Comparison of ENCODE assay signal across 11 cellular contexts in the genomic region with DNA sequence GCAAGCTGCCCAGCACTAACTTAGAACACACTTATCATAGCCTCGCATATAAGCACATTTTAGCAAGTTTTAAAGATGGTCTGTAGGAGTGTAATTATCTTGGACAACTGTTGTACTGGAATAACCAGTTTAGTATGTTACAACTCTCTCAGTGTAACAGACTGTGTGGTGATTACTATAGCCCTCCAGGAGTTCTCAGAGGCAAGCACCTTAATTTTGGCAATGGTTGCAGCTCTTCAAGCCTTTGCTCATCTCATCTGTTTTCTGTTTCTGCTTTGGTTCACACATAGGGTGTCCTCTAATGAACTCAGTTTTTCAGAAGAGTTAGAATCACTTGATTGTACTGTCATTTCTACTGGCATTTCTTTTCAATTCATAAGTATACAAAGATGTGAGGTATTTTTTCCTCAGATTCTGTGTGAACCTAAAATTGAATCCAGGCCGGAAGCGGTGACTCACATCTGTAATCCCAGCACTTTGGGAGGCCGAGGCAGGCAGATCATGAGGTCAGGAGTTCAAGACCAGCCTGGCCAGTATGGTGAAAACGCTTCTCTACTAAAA.
A peak's percentile ranks its signal among the peaks of the same experiment; 100 is the strongest.
DNase-seq lines count a peak whose midpoint lies in the region; FAIRE-seq and TF ChIP-seq lines count a peak whose summit lies in the region.
"Had no signal": no experiment of that assay in that cellular context is flagged by ENCODE, and none has a peak within 500 bp of the region (broad histone marks: within the 10 kb centered on the region; RNA-seq: fewer than 3 reads in every experiment).

No MANE protein-coding gene starts in this region.

- H3K4me3 ChIP-seq in MG63: no peak overlapping the region
- no peak overlapping the region for H3K4me3 ChIP-seq in breast epithelium
- H3K4me3 ChIP-seq in mesendoderm (ENCODE audit: low read length): no peak overlapping the region
- H3K4me3 ChIP-seq in thyroid gland (replicated peaks in 1 of 3): no peak overlapping the region

- H3K23ac ChIP-seq in mesendoderm (ENCODE audit: low read length): no peak overlapping the region

- H3K9ac ChIP-seq in mesendoderm (ENCODE audit: low read length): no peak overlapping the region

- no peak overlapping the region for H2AK5ac ChIP-seq in mesendoderm (ENCODE audit: low read length)

- no peaks in the 10 kb centered on the region for H3K27me3 ChIP-seq in MG63
- no peaks in the 10 kb centered on the region for H3K27me3 ChIP-seq in breast epithelium
- H3K27me3 ChIP-seq in mesendoderm (ENCODE audit: insufficient read depth, low read length, poor library complexity): no peaks in the 10 kb centered on the region
- no peaks in the 10 kb centered on the region for H3K27me3 ChIP-seq in thyroid gland

- H3K9me3 ChIP-seq in MG63: no peaks in the 10 kb centered on the region
- no peaks in the 10 kb centered on the region for H3K9me3 ChIP-seq in breast epithelium
- no peaks in the 10 kb centered on the region for H3K9me3 ChIP-seq in thyroid gland

- no CpG with 5 or more reads among the region's 5 CpGs for WGBS in mesendoderm (ENCODE audit: extremely low coverage, insufficient coverage, low lambda C conversion rate)
- 43 to 44% methylated on average over 5 of the region's 5 CpGs for WGBS in thyroid gland, 2 donors

- H4K5ac ChIP-seq in mesendoderm (ENCODE audit: low read length): no peak overlapping the region

- H3K4ac ChIP-seq in mesendoderm (ENCODE audit: low read depth, low read length): no peak overlapping the region

- H2BK15ac ChIP-seq in mesendoderm (replicated peaks; ENCODE audit: low read depth): no peak overlapping the region

- H3K36me3 ChIP-seq in MG63 (no peaks in the 10 kb centered on the region), breast epithelium (no peaks in the 10 kb centered on the region), mesendoderm (ENCODE audit: control insufficient read depth, insufficient read depth, low read length) (no peaks in the 10 kb centered on the region), thyroid gland (no peaks in the 10 kb centered on the region)

- H3K18ac ChIP-seq in mesendoderm (ENCODE audit: low read length): no peak overlapping the region

- H3K4me1 ChIP-seq in breast epithelium (peaks cover 7 to 8% of the 10 kb centered on the region in 2 donors), mesendoderm (ENCODE audit: control insufficient read depth, low read depth, low read length) (peaks cover 2% of the 10 kb centered on the region), thyroid gland (peaks cover 0 to 10% of the 10 kb centered on the region in 2 donors)

- H2BK120ac ChIP-seq in mesendoderm (ENCODE audit: low read depth, low read length): no peak overlapping the region

- H3K79me2 ChIP-seq in mesendoderm (ENCODE audit: control insufficient read depth, insufficient read depth, low read length): no peaks in the 10 kb centered on the region

- TF ChIP-seq CTCF in breast epithelium (IDR thresholded peaks at IDR 0.05) (no peak), thyroid gland (IDR thresholded peaks at IDR 0.05) (no peak), GM10266 (IDR thresholded peaks at IDR 0.05; ENCODE audit: control insufficient read depth, insufficient read depth, low read depth, missing control alignments) (no peak)

- H3K4me2 ChIP-seq in mesendoderm (ENCODE audit: low read length): no peak overlapping the region

- TF ChIP-seq POLR2A in breast epithelium (IDR thresholded peaks at IDR 0.05): no peak
- TF ChIP-seq POLR2A in thyroid gland (IDR thresholded peaks at IDR 0.05): no peak
- no peak for TF ChIP-seq POLR2A in GM12891 (IDR thresholded peaks at IDR 0.05; ENCODE audit: low read depth, low read length)

- no peak overlapping the region for H3K56ac ChIP-seq in mesendoderm (ENCODE audit: low read length)

- H3K79me1 ChIP-seq in mesendoderm (ENCODE audit: low read length): peaks cover 7% of the 10 kb centered on the region

- no peak overlapping the region for H2BK5ac ChIP-seq in mesendoderm (ENCODE audit: low read length)

- peak; percentile 39 for DNase-seq in AG20443 (ENCODE audit: low spot score)
- DNase-seq in MG63: peak; percentile 41
- no peak for DNase-seq in breast epithelium (ENCODE audit: low spot score in 2 of 2)
- peak; percentile 27 for DNase-seq in mesendoderm
- DNase-seq in thyroid gland: no peak
- DNase-seq in GM12891 (ENCODE audit: insufficient read length, low spot score): no peak
- no peak for DNase-seq in GM10266 (ENCODE audit: extremely low spot score)
- DNase-seq in NCI-H1694 (lab: John Stamatoyannopoulos, UW): no peak
- DNase-seq: activated CD4-positive, alpha-beta T cell treated with anti-CD3 and anti-CD28 coated beads, Interleukin-2, amount 50 U/mL, for 1 hour; NCI-H345; stimulated activated CD4-positive, alpha-beta T cell treated with anti-CD3 and anti-CD28 coated beads, Interleukin-4, amount 100 ng/mL, for 1 hour had no signal

- intact Hi-C loops in breast epithelium (cut with DNase I; ENCODE audit: low total_unique reads): no loop called here
- intact Hi-C loops in thyroid gland (cut with DNase I): no loop called here

- H4K8ac ChIP-seq in mesendoderm (ENCODE audit: low read depth, low read length): no peak overlapping the region

- no peak for FAIRE-seq in GM12891 (lab: Jason Lieb, UNC)

- H3K27ac ChIP-seq in breast epithelium (peak overlapping the region; percentile 62 to 84), mesendoderm (ENCODE audit: low read depth, low read length) (no peak overlapping the region), thyroid gland (no peak overlapping the region)

TF ChIP-seq in GM12891, 5 proteins besides CTCF, POLR2A, EP300 and RAD21:
- TF ChIP-seq POU2F2 (IDR thresholded peaks at IDR 0.05; ENCODE audit: low read depth, low read length) (no peak), TAF1 (IDR thresholded peaks at IDR 0.05; ENCODE audit: low read depth, low read length) (no peak), PAX5 (IDR thresholded peaks at IDR 0.05; ENCODE audit: insufficient read depth, low read length, severe bottlenecking) (no peak), POLR2AphosphoS5 (IDR thresholded peaks at IDR 0.05; ENCODE audit: low read depth, low read length) (no peak), SPI1 (IDR thresholded peaks at IDR 0.05; ENCODE audit: low read depth, low read length) (no peak)

Comparison
In these comparisons a context has a peak if more than half of its experiments do, and no peak if none do; other contexts are left out.
1. DNase-seq: peak in AG20443 (single experiment), MG63 (single experiment) and mesendoderm (single experiment); none in breast epithelium (0 of 2), thyroid gland (0 of 2), GM12891 (single experiment), GM10266 (single experiment) and NCI-H1694 (single experiment).
2. H3K27ac ChIP-seq: peak in breast epithelium (2 of 2); none in mesendoderm (single experiment) and thyroid gland (0 of 3).